12 cellular contexts compared by ENCODE assay signal in genomic region chr1:53639251-53639721, GRCh38.
DNase-seq lines count a peak whose midpoint lies in the region; ATAC-seq, FAIRE-seq and TF ChIP-seq lines count a peak whose summit lies in the region.
"Had no signal": no experiment of that assay in that cellular context is flagged by ENCODE, and none has a peak within 500 bp of the region (broad histone marks: within the 10 kb centered on the region; RNA-seq: fewer than 3 reads in every experiment).

No MANE protein-coding gene starts in this region.

- intact Hi-C loops in left ventricle myocardium superior (cut with micrococcal nuclease), result no loop called here
- intact Hi-C loops in right cardiac atrium (cut with DNase I), result loop anchor here in 1 of 4 donors (5.0 kb wide), 1 partner anchor 332 kb away; no protein-coding TSS in a partner anchor

- H3K36me3 ChIP-seq in RWPE2 (ENCODE audit: low read depth) (no peaks in the 10 kb centered on the region), kidney epithelial cell (ENCODE audit: control insufficient read depth, insufficient read depth, low read length) (no peaks in the 10 kb centered on the region), smooth muscle cell (ENCODE audit: low read depth) (no peaks in the 10 kb centered on the region)
- H3K36me3 ChIP-seq: adrenal gland had no signal

- ATAC-seq in left ventricle myocardium superior (no peak), right cardiac atrium (no peak), RWPE2 (ENCODE audit: low read depth) (peak; percentile 87)
- ATAC-seq: naive thymus-derived CD8-positive, alpha-beta T cell had no signal

- H3K79me2 ChIP-seq in smooth muscle cell (ENCODE audit: low read depth), result no peaks in the 10 kb centered on the region

- no peaks in the 10 kb centered on the region for H4K20me1 ChIP-seq in smooth muscle cell (ENCODE audit: low read depth)

- no peak overlapping the region for H2AFZ ChIP-seq in smooth muscle cell (ENCODE audit: low read depth)

- no peaks in the 10 kb centered on the region for H3K4me1 ChIP-seq in right cardiac atrium (ENCODE audit: control insufficient read depth, insufficient read depth, low read length)
- H3K4me1 ChIP-seq in RWPE2 (ENCODE audit: insufficient read depth, poor library complexity, severe bottlenecking), result peaks cover 2% of the 10 kb centered on the region
- no peaks in the 10 kb centered on the region for H3K4me1 ChIP-seq in smooth muscle cell (ENCODE audit: low read depth)
- H3K4me1 ChIP-seq: adrenal gland had no signal

- H3K9me3 ChIP-seq in right cardiac atrium (ENCODE audit: control insufficient read depth, low read length), result no peaks in the 10 kb centered on the region
- no peaks in the 10 kb centered on the region for H3K9me3 ChIP-seq in RWPE2 (ENCODE audit: severe bottlenecking)
- no peaks in the 10 kb centered on the region for H3K9me3 ChIP-seq in smooth muscle cell (replicated peaks; ENCODE audit: low read depth)
- H3K9me3 ChIP-seq: adrenal gland had no signal

- H3K4me2 ChIP-seq in smooth muscle cell, result no peak overlapping the region

- FAIRE-seq in urothelium cell line (lab: Jason Lieb, UNC), result no peak

- no peaks in the 10 kb centered on the region for H3F3A ChIP-seq in smooth muscle cell (ENCODE audit: low read depth)

- H3K27me3 ChIP-seq in right cardiac atrium (ENCODE audit: control insufficient read depth, insufficient read depth) (no peaks in the 10 kb centered on the region), RWPE2 (ENCODE audit: insufficient read depth, poor library complexity, severe bottlenecking) (no peaks in the 10 kb centered on the region), kidney epithelial cell (ENCODE audit: control insufficient read depth, insufficient read depth, low read length) (peaks cover 2% of the 10 kb centered on the region), smooth muscle cell (ENCODE audit: low read depth) (no peaks in the 10 kb centered on the region)
- H3K27me3 ChIP-seq: adrenal gland had no signal

- no peak overlapping the region for H3K9ac ChIP-seq in smooth muscle cell (ENCODE audit: low read depth)

- H3K4me3 ChIP-seq in right cardiac atrium (ENCODE audit: low read length) (no peak overlapping the region), RWPE2 (ENCODE audit: severe bottlenecking) (no peak overlapping the region), kidney epithelial cell (ENCODE audit: low read depth, low read length) (no peak overlapping the region), smooth muscle cell (no peak overlapping the region)
- H3K4me3 ChIP-seq: adrenal gland had no signal

- peak; percentile 15 for DNase-seq in left ventricle myocardium superior
- no peak for DNase-seq in right cardiac atrium
- peak; percentile 54 for DNase-seq in RWPE2 (ENCODE audit: low spot score)
- peak; percentile 61 for DNase-seq in kidney epithelial cell (ENCODE audit: low read depth)
- DNase-seq in urothelium cell line (ENCODE audit: low spot score), result peak; percentile 61
- DNase-seq in GM19238 (ENCODE audit: insufficient read length, low spot score), result no peak
- no peak for DNase-seq in activated naive CD4-positive, alpha-beta T cell treated with anti-CD3 and anti-CD28 coated beads, Interleukin-2, amount 50 U/mL, for 16 hours
- no peak for DNase-seq in smooth muscle cell (lab: John Stamatoyannopoulos, UW; ENCODE audit: unreplicated experiment)
- DNase-seq: CD4-positive, CD25-positive, alpha-beta regulatory T cell; NCI-H748 treated with DMSO at 0.1 percent for 48 hours had no signal

- TF ChIP-seq CTCF in RWPE2 (IDR thresholded peaks at IDR 0.05; ENCODE audit: poor library complexity, severe bottlenecking), result peak; percentile 60
- TF ChIP-seq CTCF in kidney epithelial cell (IDR thresholded peaks at IDR 0.05; ENCODE audit: insufficient read depth, low read length, poor library complexity, severe bottlenecking), result peak; percentile 1
- no peak for TF ChIP-seq CTCF in smooth muscle cell (IDR thresholded peaks at IDR 0.05; ENCODE audit: borderline replicate concordance, insufficient read depth, poor library complexity, severe bottlenecking)

- 63% methylated on average over 16 of the region's 16 CpGs for WGBS in right cardiac atrium
- 58% methylated on average over 16 of the region's 16 CpGs for WGBS in smooth muscle cell (ENCODE audit: low lambda C conversion rate)

- H3K27ac ChIP-seq in right cardiac atrium (ENCODE audit: low read length) (no peak overlapping the region), RWPE2 (ENCODE audit: poor library complexity, severe bottlenecking) (peak overlapping the region; percentile 26), smooth muscle cell (ENCODE audit: low read depth) (no peak overlapping the region)
- H3K27ac ChIP-seq: adrenal gland had no signal

Comparison
In these comparisons a context has a peak if more than half of its experiments do, and no peak if none do; other contexts are left out.
1. DNase-seq: peak in left ventricle myocardium superior (single experiment), RWPE2 (single experiment), kidney epithelial cell (single experiment) and urothelium cell line (single experiment); none in right cardiac atrium (0 of 3), GM19238 (single experiment), activated naive CD4-positive, alpha-beta T cell treated with anti-CD3 and anti-CD28 coated beads, Interleukin-2, amount 50 U/mL, for 16 hours (single experiment) and smooth muscle cell (single experiment).